19 cellular contexts compared by ENCODE assay signal in genomic region chr15:54585063-54585462, GRCh38.
DNase-seq lines count a peak whose midpoint lies in the region; ATAC-seq, FAIRE-seq and TF ChIP-seq lines count a peak whose summit lies in the region.
"Had no signal": no experiment of that assay in that cellular context is flagged by ENCODE, and none has a peak within 500 bp of the region (broad histone marks: within the 10 kb centered on the region; RNA-seq: fewer than 3 reads in every experiment).

No MANE protein-coding gene starts in this region.

- no peak overlapping the region for H3K9ac ChIP-seq in GM12878 (ENCODE audit: control insufficient read depth, insufficient read depth, low read length)
- H3K9ac ChIP-seq: BLaER1 treated with 17β-estradiol and CSF1 and Interleukin-3, amounts not matched to agents 10 nM and 100 nM had no signal

- no peaks in the 10 kb centered on the region for H3K36me3 ChIP-seq in GM12878 (ENCODE audit: control insufficient read depth in 2 of 2, insufficient read depth in 2 of 2, low read length in 1 of 2)
- H3K36me3 ChIP-seq: BLaER1 treated with 17β-estradiol and CSF1 and Interleukin-3, amounts not matched to agents 10 nM and 100 nM had no signal

- TF ChIP-seq EP300 in GM12878 (IDR thresholded peaks at IDR 0.05; ENCODE audit: borderline replicate concordance in 1 of 2, control insufficient read depth in 1 of 2, low read depth in 2 of 2, low read length in 2 of 2): no peak

- in situ Hi-C loops in GM12878 (cut with MboI): no loop called here

- DNase-seq in GM12892 (ENCODE audit: insufficient read length) (no peak), GM12878 (ENCODE audit: low read depth, low spot score) (no peak), cerebellar cortex (ENCODE audit: low spot score) (no peak), cortex of kidney (lab: John Stamatoyannopoulos, UW) (no peak)
- DNase-seq: AML-193; Caco-2; Calu3; CD4-positive, alpha-beta T cell; CD8-positive, alpha-beta T cell; DMS79 treated with DMSO at 0.1 percent for 48 hours; GF-D8 had no signal

- H3K27ac ChIP-seq in GM12878 (ENCODE audit: control insufficient read depth, insufficient read depth): no peak overlapping the region
- H3K27ac ChIP-seq: 22Rv1; A549; BLaER1 treated with 17β-estradiol and CSF1 and Interleukin-3, amounts not matched to agents 10 nM and 100 nM; C4-2B had no signal

- no peak for TF ChIP-seq CTCF in GM12878 (IDR thresholded peaks at IDR 0.05 in 2 of 3, conservative IDR thresholded peaks at IDR 0.05 in 1 of 3; ENCODE audit: control insufficient read depth in 2 of 3, extremely low read depth in 1 of 3, insufficient read depth in 1 of 3, low read depth in 3 of 3, low read length in 3 of 3)

- no TSS peak for BruUV-seq in GM12878 (replicated peaks; lab: Mats Ljungman, UMichigan)

- SMC1A ChIA-PET in GM12878 (lab: Charles Lee; ENCODE audit: uncharacterized antibody, unreplicated experiment): interaction anchor here (1.0 to 7.4 kb wide), 16 partner anchors 10 to 602 kb away, joined by 3 to 150 read pairs (median 7); no protein-coding TSS in a partner anchor

- no peaks in the 10 kb centered on the region for H3K27me3 ChIP-seq in GM12878 (replicated peaks in 1 of 2; ENCODE audit: control insufficient read depth in 2 of 2, insufficient read depth in 2 of 2, low read length in 1 of 2)
- H3K27me3 ChIP-seq: BLaER1 treated with 17β-estradiol and CSF1 and Interleukin-3, amounts not matched to agents 10 nM and 100 nM had no signal

- no peaks in the 10 kb centered on the region; the same call in 1 of the 3 replicates for H3K9me3 ChIP-seq in GM12878 (replicated peaks; ENCODE audit: control insufficient read depth, insufficient read depth, low read length)
- H3K9me3 ChIP-seq: A549, Caco-2 had no signal

- RAD21 ChIA-PET in GM12878 (lab: Charles Lee; ENCODE audit: unreplicated experiment): interaction anchor here (0.6 to 5.5 kb wide), 15 partner anchors 11 to 622 kb away, joined by 3 to 85 read pairs (median 5); partner anchors contain the start of gene UNC13C

- H3K79me2 ChIP-seq in GM12878 (ENCODE audit: control insufficient read depth, insufficient read depth, low read length): peaks cover 2% of the 10 kb centered on the region; the same call in 1 of the 2 replicates

- peak; percentile 7 for ATAC-seq in GM12878
- ATAC-seq: A549; CD8-positive, alpha-beta T cell had no signal

- 20% methylated on average over 3 of the region's 3 CpGs for WGBS in GM12878 (ENCODE audit: insufficient coverage, insufficient replicate concordance, low lambda C conversion rate, missing lambda C conversion rate)

- H3K4me1 ChIP-seq in GM12878 (ENCODE audit: control insufficient read depth, insufficient read depth, low read length): 0 out of 2 replicates have a peak, but pooled peaks cover 3% of the 10 kb centered on the region
- H3K4me1 ChIP-seq: A549; BLaER1 treated with 17β-estradiol and CSF1 and Interleukin-3, amounts not matched to agents 10 nM and 100 nM; Caco-2 had no signal

- CTCF ChIA-PET in GM12878 (lab: Yijun Ruan, JAX): interaction anchor here (4.3 kb wide), 1 partner anchor 36 kb away, joined by 14 read pairs; no protein-coding TSS in a partner anchor

- intact Hi-C loops in GM12878 (cut with micrococcal nuclease; ENCODE audit: unreplicated experiment): loop anchor here (5.0 to 10.0 kb wide), 3 partner anchors 500 to 700 kb away; partner anchors contain the start of gene RAB27A

- TF ChIP-seq POLR2A in GM12892 (IDR thresholded peaks at IDR 0.05; ENCODE audit: low read depth, low read length) (peak; percentile 58; the same call in 1 of the 2 replicates), GM12878 (IDR thresholded peaks at IDR 0.05; ENCODE audit: low read depth, low read length) (no peak)

- 0 out of 2 replicates have a peak overlapping the region, but pooled peaks have one; percentile 17 for H3K4me2 ChIP-seq in GM12878 (ENCODE audit: control insufficient read depth, insufficient read depth)
- H3K4me2 ChIP-seq: A549; BLaER1 treated with 17β-estradiol and CSF1 and Interleukin-3, amounts not matched to agents 10 nM and 100 nM had no signal

- POLR2A ChIA-PET in GM12878 (lab: Charles Lee): interaction anchor here (2.9 kb wide), 1 partner anchor 34 kb away, joined by 13 read pairs; no protein-coding TSS in a partner anchor

- no peak overlapping the region for H2AFZ ChIP-seq in GM12878 (ENCODE audit: control insufficient read depth, low read depth, low read length)

- FAIRE-seq in GM12892 (lab: Jason Lieb, UNC) (peak; percentile 53), GM12878 (lab: Jason Lieb, UNC) (no peak)
- FAIRE-seq: A549, D721Med, G401.6, GM19239 had no signal

- no peaks in the 10 kb centered on the region for H4K20me1 ChIP-seq in GM12878 (ENCODE audit: control insufficient read depth, insufficient read depth)
- H4K20me1 ChIP-seq: BLaER1 treated with 17β-estradiol and CSF1 and Interleukin-3, amounts not matched to agents 10 nM and 100 nM had no signal

- H3K4me3 ChIP-seq in GM08714 (ENCODE audit: low read length) (0 out of 2 replicates have a peak overlapping the region, but pooled peaks have one; percentile 19), GM12878 (no peak overlapping the region)
- H3K4me3 ChIP-seq: A549; BLaER1 treated with 17β-estradiol and CSF1 and Interleukin-3, amounts not matched to agents 10 nM and 100 nM had no signal

- no peak for TF ChIP-seq RAD21 in GM12878 (IDR thresholded peaks at IDR 0.05; ENCODE audit: insufficient read depth, low read depth, low read length)

TF ChIP-seq in GM12878, 131 proteins besides CTCF, POLR2A, EP300 and RAD21 (continues in another document):
- TF ChIP-seq MAX (IDR thresholded peaks at IDR 0.05; ENCODE audit: low read depth, low read length) (no peak), ZNF217 (IDR thresholded peaks at IDR 0.05) (no peak), REST (IDR thresholded peaks at IDR 0.05; ENCODE audit: low read depth, low read length) (no peak), DPF2 (IDR thresholded peaks at IDR 0.05) (0 out of 2 replicates have a peak, but pooled peaks have one; percentile 19), YY1 (IDR thresholded peaks at IDR 0.05; ENCODE audit: low read depth, low read length) (no peak), NKRF (conservative IDR thresholded peaks at IDR 0.05) (0 out of 2 replicates have a peak, but pooled peaks have one; percentile 24), IRF4 (IDR thresholded peaks at IDR 0.05; ENCODE audit: low read depth, low read length) (no peak), RUNX3 (IDR thresholded peaks at IDR 0.05; ENCODE audit: low read length) (no peak), HDAC2 (IDR thresholded peaks at IDR 0.05) (no peak), HDAC6 (IDR thresholded peaks at IDR 0.05; ENCODE audit: unreplicated experiment) (no peak), ZZZ3 (IDR thresholded peaks at IDR 0.05; ENCODE audit: control insufficient read depth, insufficient read length, low read depth) (no peak), EZH2 (IDR thresholded peaks at IDR 0.05; ENCODE audit: borderline replicate concordance, control insufficient read depth, low read depth, low read length) (no peak), IKZF2 (IDR thresholded peaks at IDR 0.05) (0 out of 4 replicates have a peak, but pooled peaks of 1 of the 2 experiments have one; percentile 8)
